In genomic region chr5:135191084-135191826, GRCh38 we compare ENCODE assay signal across 8 cellular contexts.
DNase-seq lines count a peak whose midpoint lies in the region; ATAC-seq and TF ChIP-seq lines count a peak whose summit lies in the region.

No MANE protein-coding gene starts in this region.

- CTCF ChIA-PET in AG04449 (lab: Yijun Ruan, JAX) = interaction anchor here (0.6 to 6.3 kb wide), 41 partner anchors 8 to 291 kb away, joined by 3 to 40 read pairs (median 5); partner anchors contain the start of gene PITX1
- CTCF ChIA-PET in activated CD8-positive, alpha-beta T cell treated with anti-CD3 and anti-CD28 coated beads for 36 hours (lab: Charles Lee) = interaction anchor here (0.7 to 2.4 kb wide), 18 partner anchors 10 to 375 kb away, joined by 3 to 16 read pairs (median 3); no protein-coding TSS in a partner anchor

- intact Hi-C loops in activated CD8-positive, alpha-beta T cell treated with anti-CD3 and anti-CD28 coated beads for 36 hours (cut with micrococcal nuclease) = loop anchor here (10.0 kb wide), 1 partner anchor 266 kb away; no protein-coding TSS in a partner anchor

- 11% methylated on average over 52 of the region's 54 CpGs for WGBS in mesenchymal stem cell

- no peaks in the 10 kb centered on the region for H3K36me3 Mint-ChIP-seq in activated CD8-positive, alpha-beta T cell treated with anti-CD3 and anti-CD28 coated beads for 36 hours (ENCODE audit: low read depth)

- no peaks in the 10 kb centered on the region for H3K9me3 Mint-ChIP-seq in activated CD8-positive, alpha-beta T cell treated with anti-CD3 and anti-CD28 coated beads for 36 hours

- no peak overlapping the region for H2AFZ ChIP-seq in mesenchymal stem cell (ENCODE audit: low read depth, low read length)

- H2BK12ac ChIP-seq in mesenchymal stem cell (ENCODE audit: low read length in 2 of 2) = peak overlapping the region; percentile 28 to 65

- no peak overlapping the region for H2AK5ac ChIP-seq in mesenchymal stem cell (ENCODE audit: low read length, severe bottlenecking)

- no peaks in the 10 kb centered on the region for H3K9me3 ChIP-seq in mesenchymal stem cell (ENCODE audit: control insufficient read depth, low read length)

- H3K4me1 ChIP-seq in mesenchymal stem cell (ENCODE audit: control insufficient read depth, insufficient read depth, low read depth, low read length) = peaks cover 8% of the 10 kb centered on the region

- H2BK15ac ChIP-seq in mesenchymal stem cell (ENCODE audit: low read depth, poor library complexity, severe bottlenecking) = peak overlapping the region; percentile 3

- peak; percentile 100 for TF ChIP-seq CTCF in AG04449 (IDR thresholded peaks at IDR 0.05; ENCODE audit: insufficient read depth, low read length, missing control alignments)
- peak; percentile 98 for TF ChIP-seq CTCF in activated CD8-positive, alpha-beta T cell treated with anti-CD3 and anti-CD28 coated beads for 36 hours (IDR thresholded peaks at IDR 0.05)

- H3K14ac ChIP-seq in mesenchymal stem cell (ENCODE audit: low read length in 2 of 2) = no peak overlapping the region

- H3K18ac ChIP-seq in mesenchymal stem cell (ENCODE audit: low read depth in 1 of 2, low read length in 2 of 2) = peak overlapping the region; percentile 75 to 81

- H3K4me3 ChIP-seq in AG04449 (ENCODE audit: low read depth, low read length) (peak overlapping the region; percentile 49), mesenchymal stem cell (ENCODE audit: insufficient read depth in 1 of 2, low read depth in 1 of 2, low read length in 2 of 2) (peak overlapping the region; percentile 44 to 69)

- no peaks in the 10 kb centered on the region for H3K36me3 ChIP-seq in mesenchymal stem cell (ENCODE audit: control insufficient read depth in 1 of 2, insufficient read depth in 2 of 2, low read depth in 1 of 2, low read length in 2 of 2)

- DNase-seq in AG04449 (ENCODE audit: low read depth, low spot score) (no peak), NCI-H748 (lab: John Stamatoyannopoulos, UW; ENCODE audit: unreplicated experiment) (peak; percentile 89), mesenchymal stem cell (peak; percentile 73)
- DNase-seq in activated CD8-positive, alpha-beta T cell treated with anti-CD3 and anti-CD28 coated beads for 36 hours = peak; percentile 77
- DNase-seq in effector CD8-positive, alpha-beta T cell (lab: John Stamatoyannopoulos, UW) = peak; percentile 39
- peak; percentile 45 for DNase-seq in stimulated activated CD8-positive, alpha-beta memory T cell treated with anti-CD3 and anti-CD28 coated beads, Interleukin-15, amount 100 ng/mL, for 24 hours (ENCODE audit: low read depth)

- POLR2A ChIA-PET in AG04449 (lab: Yijun Ruan, JAX) = no interaction called here
- POLR2A ChIA-PET in activated CD8-positive, alpha-beta T cell treated with anti-CD3 and anti-CD28 coated beads for 36 hours (lab: Charles Lee) = interaction anchor here (0.8 kb wide), 1 partner anchor 181 kb away, joined by 3 read pairs; no protein-coding TSS in a partner anchor

- peak overlapping the region; percentile 51 to 71 for H3K4ac ChIP-seq in mesenchymal stem cell (ENCODE audit: low read depth in 1 of 2, low read length in 2 of 2)

- no peak overlapping the region for H3K23ac ChIP-seq in mesenchymal stem cell (ENCODE audit: low read length in 2 of 2)

- H3K27ac ChIP-seq in mesenchymal stem cell (ENCODE audit: low read length, poor library complexity, severe bottlenecking) = no peak overlapping the region

- H4K8ac ChIP-seq in mesenchymal stem cell (ENCODE audit: low read length) = peak overlapping the region; percentile 76

- peak overlapping the region; percentile 36 for H3K9ac ChIP-seq in mesenchymal stem cell (ENCODE audit: low read length)

- H3K4me2 ChIP-seq in mesenchymal stem cell (ENCODE audit: low read length, poor library complexity, severe bottlenecking) = peak overlapping the region; percentile 86

- H2BK120ac ChIP-seq in mesenchymal stem cell (ENCODE audit: low read depth, low read length) = peak overlapping the region; percentile 62

- H3K27me3 Mint-ChIP-seq in activated CD8-positive, alpha-beta T cell treated with anti-CD3 and anti-CD28 coated beads for 36 hours = peaks cover 34% of the 10 kb centered on the region

- peaks cover 5% of the 10 kb centered on the region for H3K4me1 Mint-ChIP-seq in activated CD8-positive, alpha-beta T cell treated with anti-CD3 and anti-CD28 coated beads for 36 hours (ENCODE audit: low read depth)

- ATAC-seq in GM18517 (IDR thresholded peaks at IDR 0.05; ENCODE audit: unreplicated experiment) (peak; percentile 59), HG03139 (IDR thresholded peaks at IDR 0.05; ENCODE audit: unreplicated experiment) (peak; percentile 85)
- ATAC-seq in activated CD8-positive, alpha-beta T cell treated with anti-CD3 and anti-CD28 coated beads for 36 hours = peak; percentile 100

- H3K27me3 ChIP-seq in mesenchymal stem cell (ENCODE audit: control insufficient read depth in 1 of 2, insufficient read depth in 1 of 2, low read length in 2 of 2) = peaks cover 0 to 15% of the 10 kb centered on the region in 2 experiments

- peak overlapping the region; percentile 63 for H3K4me3 Mint-ChIP-seq in activated CD8-positive, alpha-beta T cell treated with anti-CD3 and anti-CD28 coated beads for 36 hours

- H2BK5ac ChIP-seq in mesenchymal stem cell (ENCODE audit: low read depth, low read length, poor library complexity, severe bottlenecking) = no peak overlapping the region

- no peaks in the 10 kb centered on the region for H3K79me1 ChIP-seq in mesenchymal stem cell (replicated peaks; ENCODE audit: low read length, poor library complexity, severe bottlenecking)

- no peak overlapping the region for H3K27ac Mint-ChIP-seq in activated CD8-positive, alpha-beta T cell treated with anti-CD3 and anti-CD28 coated beads for 36 hours

- H4K91ac ChIP-seq in mesenchymal stem cell (ENCODE audit: low read length) = peak overlapping the region; percentile 88
